In the genomic region with DNA sequence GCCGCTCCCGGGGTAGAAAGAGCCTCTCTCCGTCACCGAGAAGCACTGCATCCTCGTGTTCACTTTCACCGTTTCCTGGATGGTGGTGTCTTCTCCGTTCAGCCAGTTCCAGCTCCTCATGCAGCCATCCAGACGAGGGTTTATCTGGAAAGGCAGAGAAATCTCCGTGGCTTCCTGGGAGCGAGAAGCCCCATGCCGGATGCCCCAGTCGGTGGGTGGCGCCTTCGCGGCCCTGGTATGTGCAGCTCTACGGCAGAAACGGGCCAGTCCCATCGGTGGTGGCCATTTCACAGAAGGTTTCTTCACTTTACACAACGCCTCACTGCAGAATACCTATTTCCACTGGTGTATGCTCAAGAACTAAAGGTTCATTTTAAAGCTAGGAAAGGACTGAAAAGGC, we compare ENCODE assay signal across 27 cellular contexts.
"Had no signal": no experiment of that assay in that cellular context is flagged by ENCODE, and none has a peak within 500 bp of the region (broad histone marks: within the 10 kb centered on the region; RNA-seq: fewer than 3 reads in every experiment).

No MANE protein-coding gene starts in this region.

- H3K9me3 Mint-ChIP-seq: central memory CD8-positive, alpha-beta T cell; endodermal cell; naive thymus-derived CD4-positive, alpha-beta T cell; nephron; neural progenitor cell; stimulated activated effector memory CD8-positive, alpha-beta T cell treated with anti-CD3 and anti-CD28 coated beads, Interleukin-12 subunit alpha, Interleukin-12 subunit beta, amount 100 ng/mL, for 72 hours had no signal

- ATAC-seq: left lobe of liver; naive thymus-derived CD4-positive, alpha-beta T cell; sciatic nerve; stimulated activated effector memory CD8-positive, alpha-beta T cell treated with anti-CD3 and anti-CD28 coated beads, Interleukin-12 subunit alpha, Interleukin-12 subunit beta, amount 100 ng/mL, for 72 hours had no signal

- FAIRE-seq: endothelial cell of umbilical vein, frontal cortex, keratinocyte had no signal

- H3K9ac ChIP-seq: neural progenitor cell had no signal

- H3K36me3 ChIP-seq: colonic mucosa, neural progenitor cell, ovary had no signal

- H3K4me3 Mint-ChIP-seq: central memory CD8-positive, alpha-beta T cell; dendritic cell treated with granulocyte-macrophage colony-stimulating factor and Interleukin-4, amounts not matched to agents 40 ng/mL and 50 ng/mL, for 4 days; endodermal cell; naive thymus-derived CD4-positive, alpha-beta T cell; nephron; neural progenitor cell; stimulated activated effector memory CD8-positive, alpha-beta T cell treated with anti-CD3 and anti-CD28 coated beads, Interleukin-12 subunit alpha, Interleukin-12 subunit beta, amount 100 ng/mL, for 72 hours had no signal

- DNase-seq: colonic mucosa; effector CD8-positive, alpha-beta T cell; endodermal cell; erythroblast; mammary epithelial cell; mesendoderm; midbrain; naive thymus-derived CD4-positive, alpha-beta T cell; nucleus accumbens; retina; stimulated activated CD4-positive, alpha-beta T cell treated with anti-CD3 and anti-CD28 coated beads, Interleukin-2, amount 100 ng/mL, for 24 hours; stimulated activated CD4-positive, alpha-beta T cell treated with anti-CD3 and anti-CD28 coated beads, Interleukin-4, amount 100 ng/mL, for 24 hours; stimulated activated naive CD4-positive, alpha-beta T cell treated with Interleukin-2 at 50 U/mL for 16 hours; stomach; thyroid gland; trophoblast cell had no signal

- H3K27ac Mint-ChIP-seq: dendritic cell treated with granulocyte-macrophage colony-stimulating factor and Interleukin-4, amounts not matched to agents 40 ng/mL and 50 ng/mL, for 4 days; endodermal cell; naive thymus-derived CD4-positive, alpha-beta T cell; nephron; neural progenitor cell; stimulated activated effector memory CD8-positive, alpha-beta T cell treated with anti-CD3 and anti-CD28 coated beads, Interleukin-12 subunit alpha, Interleukin-12 subunit beta, amount 100 ng/mL, for 72 hours had no signal

- H3K27me3 Mint-ChIP-seq: central memory CD8-positive, alpha-beta T cell; dendritic cell treated with granulocyte-macrophage colony-stimulating factor and Interleukin-4, amounts not matched to agents 40 ng/mL and 50 ng/mL, for 4 days; naive thymus-derived CD4-positive, alpha-beta T cell had no signal

- H3K9me3 ChIP-seq: colonic mucosa, ovary, stomach, thyroid gland had no signal

- H3K27me3 ChIP-seq: colonic mucosa, neural progenitor cell, ovary, stomach, thyroid gland had no signal

- H2AFZ ChIP-seq: neural progenitor cell had no signal

- H3K4me1 Mint-ChIP-seq: stimulated activated effector memory CD8-positive, alpha-beta T cell treated with anti-CD3 and anti-CD28 coated beads, Interleukin-12 subunit alpha, Interleukin-12 subunit beta, amount 100 ng/mL, for 72 hours had no signal

- H3K4me2 ChIP-seq: neural progenitor cell had no signal

- H3K27ac ChIP-seq: colonic mucosa, neural progenitor cell, ovary, stomach, thyroid gland had no signal

- H3K36me3 Mint-ChIP-seq: stimulated activated effector memory CD8-positive, alpha-beta T cell treated with anti-CD3 and anti-CD28 coated beads, Interleukin-12 subunit alpha, Interleukin-12 subunit beta, amount 100 ng/mL, for 72 hours had no signal

- H3K4me3 ChIP-seq: colonic mucosa, neural progenitor cell, ovary, stomach, thyroid gland had no signal

- H3K4me1 ChIP-seq: colonic mucosa, neural progenitor cell had no signal
